In genomic region chr17:70492368-70492767, GRCh38 we compare ENCODE assay signal across 20 cellular contexts.
"Had no signal": no experiment of that assay in that cellular context is flagged by ENCODE, and none has a peak within 500 bp of the region (broad histone marks: within the 10 kb centered on the region; RNA-seq: fewer than 3 reads in every experiment).

No MANE protein-coding gene starts in this region.

- FAIRE-seq: RCC 7860 had no signal

- DNase-seq: KBM-7, MG63, NCI-H1092, NCI-H1105 treated with DMSO at 0.1 percent for 48 hours, NCI-H1417 treated with DMSO at 0.1 percent for 48 hours, NCI-H146, NCI-H1694 treated with DMSO at 0.1 percent for 48 hours, NCI-H2029, NCI-H2081 treated with DMSO at 0.1 percent for 48 hours, NCI-H2171, NCI-H226, NCI-H446, NCI-H510A, NCI-H524 treated with DMSO at 0.1 percent for 48 hours, NCI-H69, NCI-H774, Right ventricle myocardium superior, RPMI8226, SIG-M5 had no signal
